In the genomic region with DNA sequence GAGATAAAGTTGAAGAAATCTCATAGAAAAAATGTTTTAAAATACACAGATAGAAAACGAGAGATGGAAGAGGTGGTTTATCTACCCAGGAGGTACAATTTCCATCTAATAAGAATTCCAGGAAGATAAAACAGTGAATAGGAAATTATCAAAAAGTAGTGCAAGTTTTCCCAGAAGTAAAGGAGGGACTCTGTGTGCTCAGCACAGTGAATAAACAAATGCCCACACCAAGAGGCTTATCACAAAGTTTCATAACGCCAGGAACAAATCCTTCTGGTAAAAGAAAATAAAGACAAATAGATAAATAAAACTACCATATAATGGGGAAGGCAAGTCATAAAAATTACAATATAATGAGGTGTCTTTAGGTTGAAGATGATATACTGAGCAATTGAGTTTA, we compare ENCODE assay signal across 25 cellular contexts.
DNase-seq lines count a peak whose midpoint lies in the region; ATAC-seq, FAIRE-seq and TF ChIP-seq lines count a peak whose summit lies in the region.
"Had no signal": no experiment of that assay in that cellular context is flagged by ENCODE, and none has a peak within 500 bp of the region (broad histone marks: within the 10 kb centered on the region; RNA-seq: fewer than 3 reads in every experiment).

No MANE protein-coding gene starts in this region.

- intact Hi-C loops in right cardiac atrium (cut with DNase I) (no loop called here), heart left ventricle (cut with DNase I) (no loop called here), body of pancreas (cut with DNase I) (no loop called here), pancreas (cut with DNase I) (no loop called here)

- no peak for TF ChIP-seq CTCF in heart left ventricle (IDR thresholded peaks at IDR 0.05)
- TF ChIP-seq CTCF in body of pancreas (IDR thresholded peaks at IDR 0.05), result no peak
- no peak for TF ChIP-seq CTCF in pancreas (IDR thresholded peaks at IDR 0.05)
- no peak for TF ChIP-seq CTCF in upper lobe of left lung (IDR thresholded peaks at IDR 0.05)

- DNase-seq in right cardiac atrium (no peak), heart left ventricle (no peak), body of pancreas (no peak), pancreas (no peak), GF-D8 (lab: John Stamatoyannopoulos, UW) (no peak), upper lobe of left lung (no peak)
- DNase-seq: 8988T; ACHN; BE2C; C1 segment of cervical spinal cord; CD4-positive, alpha-beta memory T cell; CD4-positive, CD25-positive, alpha-beta regulatory T cell; CD8-positive, alpha-beta memory T cell; COR-L47; DMS 273 treated with DMSO at 0.1 percent for 48 hours; DMS153; DMS53; DMS79; DND-41; EL; GDM1 had no signal

- H3K4me1 ChIP-seq in right cardiac atrium (ENCODE audit: control insufficient read depth, insufficient read depth, low read length), result no peaks in the 10 kb centered on the region
- H3K4me1 ChIP-seq in heart left ventricle, result no peaks in the 10 kb centered on the region
- H3K4me1 ChIP-seq in body of pancreas, result peaks cover 6% of the 10 kb centered on the region
- H3K4me1 ChIP-seq in pancreas, result peaks cover 0 to 8% (median 3%) of the 10 kb centered on the region in 3 donors
- peaks cover 0 to 3% (median 0%) of the 10 kb centered on the region in 4 donors for H3K4me1 ChIP-seq in upper lobe of left lung
- H3K4me1 ChIP-seq: BE2C, BLaER1 had no signal

- H3K27me3 ChIP-seq in right cardiac atrium (ENCODE audit: control insufficient read depth, insufficient read depth) (no peaks in the 10 kb centered on the region), heart left ventricle (no peaks in the 10 kb centered on the region), body of pancreas (no peaks in the 10 kb centered on the region), pancreas (no peaks in the 10 kb centered on the region), upper lobe of left lung (no peaks in the 10 kb centered on the region)
- H3K27me3 ChIP-seq: BE2C, BLaER1 had no signal

- ATAC-seq in right cardiac atrium, result peak; percentile 14 to 70
- no peak for ATAC-seq in heart left ventricle
- ATAC-seq in body of pancreas, result peak; percentile 48
- ATAC-seq in pancreas, result peak in 3 of 4 donors; percentile 45 to 78 (median 68)
- ATAC-seq in GM18861 (IDR thresholded peaks at IDR 0.05; ENCODE audit: unreplicated experiment), result no peak
- no peak for ATAC-seq in upper lobe of left lung (ENCODE audit: low FRiP score in 2 of 2)

- TF ChIP-seq POLR2A in heart left ventricle (IDR thresholded peaks at IDR 0.05) (no peak), body of pancreas (IDR thresholded peaks at IDR 0.05) (no peak), upper lobe of left lung (IDR thresholded peaks at IDR 0.05) (no peak)

- FAIRE-seq in pancreas (lab: Jason Lieb, UNC), result no peak
- FAIRE-seq: A204.1, GM12891 had no signal

- peaks cover 3% of the 10 kb centered on the region for H3K9me3 ChIP-seq in right cardiac atrium (ENCODE audit: control insufficient read depth, low read length)
- peaks cover 0 to 22% (median 2%) of the 10 kb centered on the region in 12 donors for H3K9me3 ChIP-seq in heart left ventricle
- peaks cover 0 to 13% (median 0%) of the 10 kb centered on the region in 3 donors for H3K9me3 ChIP-seq in body of pancreas
- no peaks in the 10 kb centered on the region for H3K9me3 ChIP-seq in pancreas
- peaks cover 0 to 7% (median 0%) of the 10 kb centered on the region in 4 donors for H3K9me3 ChIP-seq in upper lobe of left lung
- H3K9me3 ChIP-seq: BE2C had no signal

- no peak overlapping the region for H3K4me3 ChIP-seq in right cardiac atrium (ENCODE audit: low read length)
- H3K4me3 ChIP-seq in heart left ventricle, result no peak overlapping the region
- H3K4me3 ChIP-seq in body of pancreas, result no peak overlapping the region
- H3K4me3 ChIP-seq in pancreas, result no peak overlapping the region
- no peak overlapping the region for H3K4me3 ChIP-seq in upper lobe of left lung
- H3K4me3 ChIP-seq: BLaER1 had no signal

- 30% methylated on average over 2 of the region's 2 CpGs for WGBS in right cardiac atrium
- 52 to 69% (median 56%) methylated on average over 2 of the region's 2 CpGs for WGBS in heart left ventricle, 4 donors
- 23% methylated on average over 2 of the region's 2 CpGs for WGBS in body of pancreas, 2 donors
- WGBS in pancreas, 2 donors, result 15 to 24% methylated on average over 2 of the region's 2 CpGs
- 48 to 62% methylated on average over 2 of the region's 2 CpGs for WGBS in upper lobe of left lung, 2 donors

- H3K27ac ChIP-seq in right cardiac atrium (ENCODE audit: low read length) (no peak overlapping the region), heart left ventricle (no peak overlapping the region), body of pancreas (no peak overlapping the region), pancreas (no peak overlapping the region), upper lobe of left lung (no peak overlapping the region)
- H3K27ac ChIP-seq: BLaER1 had no signal

- no peaks in the 10 kb centered on the region for H3K36me3 ChIP-seq in heart left ventricle
- H3K36me3 ChIP-seq in body of pancreas (replicated peaks in 1 of 2; ENCODE audit: insufficient read depth in 1 of 2, low read depth in 2 of 2), result no peaks in the 10 kb centered on the region
- H3K36me3 ChIP-seq in pancreas, result no peaks in the 10 kb centered on the region
- H3K36me3 ChIP-seq in upper lobe of left lung, result no peaks in the 10 kb centered on the region
- H3K36me3 ChIP-seq: BE2C, BLaER1 had no signal

- TF ChIP-seq EP300 in upper lobe of left lung (IDR thresholded peaks at IDR 0.05), result no peak

Comparison
In these comparisons a context has a peak if more than half of its experiments do, and no peak if none do; other contexts are left out.
1. ATAC-seq: peak in right cardiac atrium (2 of 2), body of pancreas (single experiment) and pancreas (3 of 4); none in heart left ventricle (0 of 4), GM18861 (single experiment) and upper lobe of left lung (0 of 2).